In genomic region chr7:120373174-120373573, GRCh38 we compare ENCODE assay signal across 25 cellular contexts.
"Had no signal": no experiment of that assay in that cellular context is flagged by ENCODE, and none has a peak within 500 bp of the region (broad histone marks: within the 10 kb centered on the region; RNA-seq: fewer than 3 reads in every experiment).

No MANE protein-coding gene starts in this region.

- H3K27ac ChIP-seq: brain microvascular endothelial cell, RWPE1, SJCRH30 had no signal

- H3K9me3 ChIP-seq: SJCRH30 had no signal

- H3K4me1 ChIP-seq: SJCRH30 had no signal

- H3K4me3 ChIP-seq: SJCRH30 had no signal

- DNase-seq: activated CD4-positive, alpha-beta T cell treated with anti-CD3 and anti-CD28 coated beads for 4 hours; activated CD8-positive, alpha-beta memory T cell treated with anti-CD3 and anti-CD28 coated beads, Interleukin-2, amount 50 U/mL, for 4 hours; activated CD8-positive, alpha-beta T cell treated with anti-CD3 and anti-CD28 coated beads for 36 hours; activated gamma-delta T cell treated with Interleukin-2 at 50 U/mL for 16 hours; activated naive CD4-positive, alpha-beta T cell treated with anti-CD3 and anti-CD28 coated beads, Interleukin-2, amount 10 ng/mL, durations not matched to agents 7 days and 5 days; activated naive CD8-positive, alpha-beta T cell treated with anti-CD3 and anti-CD28 coated beads for 36 hours; activated T-cell treated with anti-CD3 and anti-CD28 coated beads, Interleukin-2, amount 50 U/mL, for 72 hours; brain microvascular endothelial cell; caudate nucleus; Kasumi-1; KBM-7; NCI-H1105 treated with DMSO at 0.1 percent for 48 hours; NCI-H1436 treated with DMSO at 0.1 percent for 48 hours; NCI-H1930; NCI-H345; NCI-H510A; NCI-H526 treated with DMSO at 0.1 percent for 48 hours; NCI-H82; Right ventricle myocardium superior; SJCRH30; SW 1271 had no signal

- ATAC-seq: activated CD4-positive, CD25-positive, alpha-beta regulatory T cell treated with anti-CD3 and anti-CD28 coated beads, Interleukin-2, amount 50 U/mL, for 24 hours; activated CD8-positive, alpha-beta T cell treated with anti-CD3 and anti-CD28 coated beads for 36 hours; activated T-cell treated with anti-CD3 and anti-CD28 coated beads, Interleukin-2, amount 50 U/mL, for 72 hours; Panc1; SK-N-SH treated with all-trans-retinoic acid at 6 μM for 48 hours had no signal

- H3K27me3 ChIP-seq: brain microvascular endothelial cell had no signal

- H3K36me3 ChIP-seq: brain microvascular endothelial cell, SJCRH30 had no signal
